13 cellular contexts compared by ENCODE assay signal in genomic region chr9:133786371-133786753, GRCh38. TPM values are rescaled to one million over a fixed set of nuclear protein-coding genes. Genes with fewer than 3 reads are reported as not detected.
DNase-seq lines count a peak whose midpoint lies in the region; ATAC-seq and TF ChIP-seq lines count a peak whose summit lies in the region.
"Had no signal": no experiment of that assay in that cellular context is flagged by ENCODE, and none has a peak within 500 bp of the region (broad histone marks: within the 10 kb centered on the region; RNA-seq: fewer than 3 reads in every experiment).

No MANE protein-coding gene starts in this region.

- no peak overlapping the region for H2BK5ac ChIP-seq in mesendoderm (ENCODE audit: low read length)

- no peak overlapping the region for H2BK15ac ChIP-seq in mesendoderm (replicated peaks; ENCODE audit: low read depth)

- H3K4me2 ChIP-seq in BLaER1 treated with 17β-estradiol and CSF1 and Interleukin-3, amounts not matched to agents 10 nM and 100 nM, result peak overlapping the region; percentile 79 to 99 (median 94)
- no peak overlapping the region for H3K4me2 ChIP-seq in mesendoderm (ENCODE audit: low read length)

- H3K56ac ChIP-seq in mesendoderm (ENCODE audit: low read length), result no peak overlapping the region

- H3K27ac Mint-ChIP-seq in chondrocyte (ENCODE audit: unreplicated experiment), result no peak overlapping the region

- H3K4me3 Mint-ChIP-seq in chondrocyte (ENCODE audit: unreplicated experiment), result no peak overlapping the region
- H3K4me3 Mint-ChIP-seq: neural crest cell had no signal

- H3K4ac ChIP-seq in mesendoderm (ENCODE audit: low read depth, low read length), result no peak overlapping the region

- H3K79me2 ChIP-seq in mesendoderm (ENCODE audit: control insufficient read depth, insufficient read depth, low read length), result no peaks in the 10 kb centered on the region

- no peak for TF ChIP-seq CTCF in chondrocyte (IDR thresholded peaks at IDR 0.05)

- no peaks in the 10 kb centered on the region for H3K27me3 ChIP-seq in BLaER1 treated with 17β-estradiol and CSF1 and Interleukin-3, amounts not matched to agents 10 nM and 100 nM
- no peaks in the 10 kb centered on the region for H3K27me3 ChIP-seq in mesendoderm (ENCODE audit: insufficient read depth, low read length, poor library complexity)
- H3K27me3 ChIP-seq: SJSA1 had no signal

- no peak overlapping the region for H3K23ac ChIP-seq in mesendoderm (ENCODE audit: low read length)

- no peaks in the 10 kb centered on the region for H3K27me3 Mint-ChIP-seq in chondrocyte (ENCODE audit: low read depth)

- H3K4me1 ChIP-seq in BLaER1 treated with 17β-estradiol and CSF1 and Interleukin-3, amounts not matched to agents 10 nM and 100 nM, result peaks cover 53 to 89% (median 81%) of the 10 kb centered on the region in 10 experiments
- no peaks in the 10 kb centered on the region for H3K4me1 ChIP-seq in mesendoderm (ENCODE audit: control insufficient read depth, low read depth, low read length)
- H3K4me1 ChIP-seq: SJSA1 had no signal

- peak overlapping the region; percentile 26 to 78 (median 62); a peak in 20 of 22 replicates for H3K9ac ChIP-seq in BLaER1 treated with 17β-estradiol and CSF1 and Interleukin-3, amounts not matched to agents 10 nM and 100 nM
- no peak overlapping the region for H3K9ac ChIP-seq in mesendoderm (ENCODE audit: low read length)

- peaks cover 0 to 24% (median 8%) of the 10 kb centered on the region in 11 experiments; a peak in 13 of 22 replicates for H3K36me3 ChIP-seq in BLaER1 treated with 17β-estradiol and CSF1 and Interleukin-3, amounts not matched to agents 10 nM and 100 nM
- H3K36me3 ChIP-seq in mesendoderm (ENCODE audit: control insufficient read depth, insufficient read depth, low read length), result peaks cover 1% of the 10 kb centered on the region

- peaks cover 8% of the 10 kb centered on the region for H3K36me3 Mint-ChIP-seq in chondrocyte (ENCODE audit: low read depth)

- H3K18ac ChIP-seq in mesendoderm (ENCODE audit: low read length), result no peak overlapping the region

- H3K9me3 ChIP-seq in BLaER1 treated with 17β-estradiol and CSF1 and Interleukin-3, amounts not matched to agents 10 nM and 100 nM (replicated peaks in 1 of 11), result no peaks in the 10 kb centered on the region
- H3K9me3 ChIP-seq: SJSA1 had no signal

- H2BK120ac ChIP-seq in mesendoderm (ENCODE audit: low read depth, low read length), result no peak overlapping the region

- WGBS in mesendoderm (ENCODE audit: extremely low coverage, insufficient coverage, low lambda C conversion rate), result no CpG with 5 or more reads among the region's 11 CpGs

- H3K4me1 Mint-ChIP-seq in chondrocyte (ENCODE audit: low read depth), result no peaks in the 10 kb centered on the region
- H3K4me1 Mint-ChIP-seq: neural crest cell had no signal

- no peaks in the 10 kb centered on the region for H3K9me3 Mint-ChIP-seq in chondrocyte (ENCODE audit: low read depth)
- H3K9me3 Mint-ChIP-seq: neural crest cell had no signal

- H3K79me1 ChIP-seq in mesendoderm (ENCODE audit: low read length), result no peaks in the 10 kb centered on the region

- DNase-seq in chondrocyte (ENCODE audit: low spot score) (peak; percentile 53), mesendoderm (no peak)
- DNase-seq in stimulated activated CD4-positive, alpha-beta T cell treated with anti-CD3 and anti-CD28 coated beads, Interleukin-2, amount 100 ng/mL, for 48 hours, result no peak
- DNase-seq: activated CD4-positive, alpha-beta T cell treated with anti-CD3 and anti-CD28 coated beads for 1 hour; DND-41 had no signal

- ATAC-seq in GM19043 (IDR thresholded peaks at IDR 0.05; ENCODE audit: low read depth, unreplicated experiment) (peak; percentile 59), HG03520 (IDR thresholded peaks at IDR 0.05; ENCODE audit: unreplicated experiment) (peak; percentile 41), GM21526 (IDR thresholded peaks at IDR 0.05; ENCODE audit: low FRiP score, unreplicated experiment) (no peak), HG02852 (IDR thresholded peaks at IDR 0.05; ENCODE audit: unreplicated experiment) (no peak)

- H4K5ac ChIP-seq in mesendoderm (ENCODE audit: low read length), result no peak overlapping the region

- no peak overlapping the region for H4K8ac ChIP-seq in mesendoderm (ENCODE audit: low read depth, low read length)

- peak overlapping the region in 10 of 11 experiments; percentile 44 to 87 (median 74); a peak in 19 of 22 replicates for H3K27ac ChIP-seq in BLaER1 treated with 17β-estradiol and CSF1 and Interleukin-3, amounts not matched to agents 10 nM and 100 nM
- H3K27ac ChIP-seq in mesendoderm (ENCODE audit: low read depth, low read length), result no peak overlapping the region
- H3K27ac ChIP-seq: SJSA1 had no signal

- H3K4me3 ChIP-seq in BLaER1 treated with 17β-estradiol and CSF1 and Interleukin-3, amounts not matched to agents 10 nM and 100 nM, result peak overlapping the region; percentile 16 to 49 (median 32); a peak in 12 of 20 replicates
- no peak overlapping the region for H3K4me3 ChIP-seq in mesendoderm (ENCODE audit: low read length)
- H3K4me3 ChIP-seq: SJSA1, skin epidermis had no signal

- H2AK5ac ChIP-seq in mesendoderm (ENCODE audit: low read length), result no peak overlapping the region

- peaks cover 0 to 47% (median 25%) of the 10 kb centered on the region in 11 experiments; a peak in 16 of 22 replicates for H4K20me1 ChIP-seq in BLaER1 treated with 17β-estradiol and CSF1 and Interleukin-3, amounts not matched to agents 10 nM and 100 nM

RNA-seq across cellular contexts. Expression of gene SARDH, which starts 48.2 kb away (rescaled TPM):
- total RNA-seq in chondrocyte, result 0.74 to 1.2 TPM in 2 of 3 replicates, not detected in the other
- polyA plus RNA-seq in mesendoderm (2013, experiment 1 of 2), result 2.8 TPM
- 2.7 TPM for polyA plus RNA-seq in mesendoderm (2013, experiment 2 of 2)

Comparison
In these comparisons a context has a peak if more than half of its experiments do, and no peak if none do; other contexts are left out.
1. ATAC-seq: peak in GM19043 (single experiment) and HG03520 (single experiment); none in GM21526 (single experiment) and HG02852 (single experiment).